In the genomic region with DNA sequence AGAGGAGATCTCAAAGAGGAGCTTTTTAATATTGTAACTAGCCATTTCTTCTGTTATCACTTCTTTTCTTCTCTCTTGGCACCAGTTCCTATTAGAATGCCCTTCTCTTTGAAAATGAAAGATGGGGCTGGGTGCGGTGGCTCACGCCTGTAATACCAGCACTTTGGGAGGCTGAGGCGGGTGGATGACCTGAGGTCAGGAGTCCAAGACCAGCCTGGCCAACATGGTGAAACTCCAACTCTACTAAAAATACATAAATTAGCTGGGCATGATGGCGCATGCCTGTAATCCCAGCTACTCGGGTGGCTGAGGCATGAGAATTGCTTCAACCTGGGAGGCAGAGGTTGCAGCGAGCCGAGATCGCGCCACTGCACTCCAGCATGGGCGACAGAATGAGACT, we compare ENCODE assay signal across 7 cellular contexts. TPM values are rescaled to one million over a fixed set of nuclear protein-coding genes. Genes with fewer than 3 reads are reported as not detected.
DNase-seq lines count a peak whose midpoint lies in the region; ATAC-seq and TF ChIP-seq lines count a peak whose summit lies in the region.
"Not testable (repeated sequence)": the region's sequence is repeated elsewhere in the genome, so short reads cannot be mapped to it uniquely, and the experiment has no call there.

No MANE protein-coding gene starts in this region.

- H3K9me3 ChIP-seq in BLaER1; heart left ventricle; left ventricle myocardium inferior (replicated peaks); right lobe of liver; psoas muscle: not testable (repeated sequence)

- H3K36me3 ChIP-seq in BLaER1 (peaks cover 16% of the 10 kb centered on the region), heart left ventricle (peaks cover 0 to 43% (median 15%) of the 10 kb centered on the region in 9 donors), left ventricle myocardium inferior (peaks cover 14% of the 10 kb centered on the region), psoas muscle (ENCODE audit: insufficient read depth in 1 of 2, low read depth in 1 of 2) (peaks cover 0 to 26% of the 10 kb centered on the region in 2 donors)
- H3K36me3 ChIP-seq in right lobe of liver = not testable (repeated sequence)

- H3K36me3 Mint-ChIP-seq in activated naive CD4-positive, alpha-beta T cell treated with anti-CD3 and anti-CD28 coated beads, Interleukin-2, amount 50 U/mL, for 24 hours = not testable (repeated sequence)

- DNase-seq in heart left ventricle, left ventricle myocardium inferior, right lobe of liver, psoas muscle: not testable (repeated sequence)
- peak; percentile 7 for DNase-seq in islet precursor cell

- H3K4me3 ChIP-seq in BLaER1, heart left ventricle, left ventricle myocardium inferior, right lobe of liver, psoas muscle: not testable (repeated sequence)

- TF ChIP-seq POLR2A in heart left ventricle (IDR thresholded peaks at IDR 0.05); right lobe of liver (IDR thresholded peaks at IDR 0.05): not testable (repeated sequence)

- WGBS in heart left ventricle, 4 donors = 92 to 98% (median 97%) methylated on average over 10 of the region's 10 CpGs
- WGBS in right lobe of liver (ENCODE audit: insufficient coverage, low coverage, low lambda C conversion rate, missing lambda C conversion rate) = 83% methylated on average over 8 of the region's 10 CpGs
- WGBS in psoas muscle, 3 donors = 86 to 96% (median 87%) methylated on average over 10 of the region's 10 CpGs

- not testable (repeated sequence) for TF ChIP-seq CTCF in heart left ventricle (IDR thresholded peaks at IDR 0.05); left ventricle myocardium inferior (IDR thresholded peaks at IDR 0.05; ENCODE audit: borderline replicate concordance); right lobe of liver (IDR thresholded peaks at IDR 0.05); psoas muscle (IDR thresholded peaks at IDR 0.05)

- H3K27me3 ChIP-seq in BLaER1; heart left ventricle; left ventricle myocardium inferior (ENCODE audit: low read depth); right lobe of liver; psoas muscle (ENCODE audit: insufficient read depth in 3 of 3, low read length in 2 of 3): not testable (repeated sequence)

- intact Hi-C loops in heart left ventricle (cut with DNase I) = loop anchor here in 4 of 10 donors (2.0 to 10.0 kb wide), 4 partner anchors 38 to 50 kb away; no protein-coding TSS in a partner anchor
- intact Hi-C loops in left ventricle myocardium inferior (cut with micrococcal nuclease); right lobe of liver (cut with DNase I); psoas muscle (cut with DNase I): not testable (repeated sequence)

- H3K9me3 Mint-ChIP-seq in activated naive CD4-positive, alpha-beta T cell treated with anti-CD3 and anti-CD28 coated beads, Interleukin-2, amount 50 U/mL, for 24 hours = not testable (repeated sequence)

- H4K20me1 ChIP-seq in BLaER1 = not testable (repeated sequence)

- H3K9ac ChIP-seq in BLaER1 = not testable (repeated sequence)

- H3K27ac Mint-ChIP-seq in activated naive CD4-positive, alpha-beta T cell treated with anti-CD3 and anti-CD28 coated beads, Interleukin-2, amount 50 U/mL, for 24 hours = peak overlapping the region; percentile 53

- H3K27me3 Mint-ChIP-seq in activated naive CD4-positive, alpha-beta T cell treated with anti-CD3 and anti-CD28 coated beads, Interleukin-2, amount 50 U/mL, for 24 hours = not testable (repeated sequence)

- not testable (repeated sequence) for ATAC-seq in heart left ventricle, right lobe of liver, psoas muscle

- not testable (repeated sequence) for H3K4me3 Mint-ChIP-seq in activated naive CD4-positive, alpha-beta T cell treated with anti-CD3 and anti-CD28 coated beads, Interleukin-2, amount 50 U/mL, for 24 hours

- H3K27ac ChIP-seq in BLaER1 = not testable (repeated sequence)
- H3K27ac ChIP-seq in heart left ventricle (peak overlapping the region in 11 of 12 donors; percentile 17 to 97 (median 83)), left ventricle myocardium inferior (replicated peaks) (peak overlapping the region; percentile 92), right lobe of liver (peak overlapping the region; percentile 70 to 95 (median 91)), psoas muscle (peak overlapping the region; percentile 90)

- H3K4me1 ChIP-seq in BLaER1 = peaks cover 24% of the 10 kb centered on the region
- H3K4me1 ChIP-seq in heart left ventricle = peaks cover 0 to 57% (median 8%) of the 10 kb centered on the region in 12 donors
- peaks cover 64% of the 10 kb centered on the region for H3K4me1 ChIP-seq in left ventricle myocardium inferior
- peaks cover 0 to 61% (median 28%) of the 10 kb centered on the region in 4 donors for H3K4me1 ChIP-seq in right lobe of liver
- H3K4me1 ChIP-seq in psoas muscle = peaks cover 36% of the 10 kb centered on the region

- H3K4me1 Mint-ChIP-seq in activated naive CD4-positive, alpha-beta T cell treated with anti-CD3 and anti-CD28 coated beads, Interleukin-2, amount 50 U/mL, for 24 hours = not testable (repeated sequence)

- peak overlapping the region; percentile 49; the same call in 1 of the 2 replicates for H3K4me2 ChIP-seq in BLaER1

RNA-seq across cellular contexts. Expression of gene PPP2R1B, which starts 18.1 kb away (rescaled TPM):
- total RNA-seq in heart left ventricle = 10 to 100 TPM in 5 of 9 donors, 1 to 10 TPM in 4; 6.8 to 99.9 (median 11.8) TPM
- 1 to 10 TPM; 4.2 to 7.9 TPM for polyA plus RNA-seq in heart left ventricle
- total RNA-seq in left ventricle myocardium inferior = 6.5 TPM
- 100 to 1,000 TPM in 1 of 6 experiments, 10 to 100 TPM in 5; 44.5 to 150 (median 59.6) TPM for total RNA-seq in right lobe of liver
- 10 to 100 TPM in 3 of 4 donors, 1 to 10 TPM in 1; 8.1 to 18.8 (median 14.0) TPM for total RNA-seq in psoas muscle
- 10 to 100 TPM in 1 of 3 donors, 1 to 10 TPM in 2; 6.6 to 10.7 (median 8.7) TPM for polyA plus RNA-seq in psoas muscle
